1 cellular context compared by ENCODE assay signal in genomic region chr9:135189497-135189896, GRCh38.
TF ChIP-seq lines count a peak whose summit lies in the region.

No MANE protein-coding gene starts in this region.

TF ChIP-seq in HEK293, 187 proteins besides CTCF, POLR2A, EP300 and RAD21 (continued from another document):
- TF ChIP-seq, protein P1, sequence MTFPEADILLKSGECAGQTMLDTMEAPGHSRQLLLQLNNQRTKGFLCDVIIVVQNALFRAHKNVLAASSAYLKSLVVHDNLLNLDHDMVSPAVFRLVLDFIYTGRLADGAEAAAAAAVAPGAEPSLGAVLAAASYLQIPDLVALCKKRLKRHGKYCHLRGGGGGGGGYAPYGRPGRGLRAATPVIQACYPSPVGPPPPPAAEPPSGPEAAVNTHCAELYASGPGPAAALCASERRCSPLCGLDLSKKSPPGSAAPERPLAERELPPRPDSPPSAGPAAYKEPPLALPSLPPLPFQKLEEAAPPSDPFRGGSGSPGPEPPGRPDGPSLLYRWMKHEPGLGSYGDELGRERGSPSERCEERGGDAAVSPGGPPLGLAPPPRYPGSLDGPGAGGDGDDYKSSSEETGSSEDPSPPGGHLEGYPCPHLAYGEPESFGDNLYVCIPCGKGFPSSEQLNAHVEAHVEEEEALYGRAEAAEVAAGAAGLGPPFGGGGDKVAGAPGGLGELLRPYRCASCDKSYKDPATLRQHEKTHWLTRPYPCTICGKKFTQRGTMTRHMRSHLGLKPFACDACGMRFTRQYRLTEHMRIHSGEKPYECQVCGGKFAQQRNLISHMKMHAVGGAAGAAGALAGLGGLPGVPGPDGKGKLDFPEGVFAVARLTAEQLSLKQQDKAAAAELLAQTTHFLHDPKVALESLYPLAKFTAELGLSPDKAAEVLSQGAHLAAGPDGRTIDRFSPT (tag by site-specific recombination; IDR thresholded peaks at IDR 0.05): no peak
- TF ChIP-seq OVOL3 (tag by site-specific recombination; IDR thresholded peaks at IDR 0.05): no peak
- no peak for TF ChIP-seq ZNF654 (tag by site-specific recombination; IDR thresholded peaks at IDR 0.05; ENCODE audit: low read depth)
- no peak for TF ChIP-seq ZNF677 (tag by site-specific recombination; IDR thresholded peaks at IDR 0.05)
- no peak for TF ChIP-seq ZNF214 (tag by site-specific recombination; IDR thresholded peaks at IDR 0.05; ENCODE audit: borderline replicate concordance)
- no peak for TF ChIP-seq ZNF140 (tag by site-specific recombination; IDR thresholded peaks at IDR 0.05)
- TF ChIP-seq KLF9 (tag by site-specific recombination; IDR thresholded peaks at IDR 0.05; ENCODE audit: low read depth): peak; percentile 56
- TF ChIP-seq ZNF239 (tag by site-specific recombination; IDR thresholded peaks at IDR 0.05): no peak
- no peak for TF ChIP-seq ZNF777 (tag by site-specific recombination; IDR thresholded peaks at IDR 0.05; ENCODE audit: borderline replicate concordance)
- TF ChIP-seq ZNF626 (tag by site-specific recombination; IDR thresholded peaks at IDR 0.05): no peak
- TF ChIP-seq ZNF76 (tag by site-specific recombination; IDR thresholded peaks at IDR 0.05; ENCODE audit: borderline replicate concordance, low read depth): no peak
- no peak for TF ChIP-seq KLF17 (tag by site-specific recombination; IDR thresholded peaks at IDR 0.05)
- no peak for TF ChIP-seq BCL11B (tag by site-specific recombination; IDR thresholded peaks at IDR 0.05; ENCODE audit: low read depth)
- no peak for TF ChIP-seq ZNF19 (tag by site-specific recombination; IDR thresholded peaks at IDR 0.05; ENCODE audit: low read depth)
- TF ChIP-seq KLF8 (tag by site-specific recombination; IDR thresholded peaks at IDR 0.05): peak; percentile 97
- TF ChIP-seq ZNF248 (tag by site-specific recombination; IDR thresholded peaks at IDR 0.05): no peak
- TF ChIP-seq KLF1 (tag by site-specific recombination; IDR thresholded peaks at IDR 0.05): peak; percentile 99
- no peak for TF ChIP-seq ZNF488 (tag by site-specific recombination; IDR thresholded peaks at IDR 0.05)
- no peak for TF ChIP-seq RBAK (tag by site-specific recombination; IDR thresholded peaks at IDR 0.05)
- TF ChIP-seq ZBTB8A (tag by site-specific recombination; IDR thresholded peaks at IDR 0.05): no peak
- TF ChIP-seq ZNF335 (tag by site-specific recombination; conservative IDR thresholded peaks at IDR 0.05): no peak
